ENCODE assay signal across 9 cellular contexts in genomic region chr14:81450100-81450531, GRCh38. TPM values are rescaled to one million over a fixed set of nuclear protein-coding genes. Genes with fewer than 3 reads are reported as not detected.
DNase-seq lines count a peak whose midpoint lies in the region; ATAC-seq and TF ChIP-seq lines count a peak whose summit lies in the region.
"Had no signal": no experiment of that assay in that cellular context is flagged by ENCODE, and none has a peak within 500 bp of the region (broad histone marks: within the 10 kb centered on the region; RNA-seq: fewer than 3 reads in every experiment).

No MANE protein-coding gene starts in this region.

- peaks cover 21% of the 10 kb centered on the region for H3K4me1 ChIP-seq in neural progenitor cell

- peak overlapping the region; percentile 11 for H3K4me2 ChIP-seq in neural progenitor cell

- no peaks in the 10 kb centered on the region for H3K79me2 ChIP-seq in neural progenitor cell (ENCODE audit: low read depth)

- H3K4me1 Mint-ChIP-seq in neural progenitor cell: peaks cover 37% of the 10 kb centered on the region

- TF ChIP-seq CTCF in neural progenitor cell (IDR thresholded peaks at IDR 0.05): no peak

- no peaks in the 10 kb centered on the region for H3K27me3 ChIP-seq in neural progenitor cell

- H3K9ac ChIP-seq in neural progenitor cell: no peak overlapping the region

- DNase-seq in DMS53 (lab: John Stamatoyannopoulos, UW): peak; percentile 87
- DNase-seq in NCI-H2107 treated with DMSO at 0.1 percent for 48 hours (lab: John Stamatoyannopoulos, UW; ENCODE audit: unreplicated experiment): peak; percentile 92
- peak in 1 of 61 donors; percentile 20 for DNase-seq in caudate nucleus (lab: John Stamatoyannopoulos, UW)
- DNase-seq in neural progenitor cell (ENCODE audit: low spot score): peak; percentile 28
- DNase-seq in glomerular visceral epithelial cell (ENCODE audit: extremely low spot score): no peak
- no peak for DNase-seq in activated CD8-positive, alpha-beta memory T cell treated with anti-CD3 and anti-CD28 coated beads, Interleukin-2, amount 50 U/mL, for 4 hours
- no peak for DNase-seq in NCI-H128 (lab: John Stamatoyannopoulos, UW; ENCODE audit: unreplicated experiment)
- DNase-seq: effector memory CD4-positive, alpha-beta T cell had no signal

- H3K36me3 ChIP-seq in neural progenitor cell: no peaks in the 10 kb centered on the region

- H3F3A ChIP-seq in neural progenitor cell (ENCODE audit: low read depth): no peaks in the 10 kb centered on the region

- H2AFZ ChIP-seq in neural progenitor cell (replicated peaks): peak overlapping the region; percentile 80

- ATAC-seq in GM21367 (IDR thresholded peaks at IDR 0.05; ENCODE audit: unreplicated experiment): no peak

- peak overlapping the region; percentile 63 for H3K27ac Mint-ChIP-seq in neural progenitor cell

- no peak overlapping the region for H3K4me3 Mint-ChIP-seq in neural progenitor cell

- H3K36me3 Mint-ChIP-seq in neural progenitor cell: no peaks in the 10 kb centered on the region

- no peak overlapping the region for H3K4me3 ChIP-seq in neural progenitor cell

- H3K27ac ChIP-seq in caudate nucleus (ENCODE audit: low read depth, low read length): peak overlapping the region; percentile 4
- H3K27ac ChIP-seq in neural progenitor cell: no peak overlapping the region

- no peaks in the 10 kb centered on the region for H4K20me1 ChIP-seq in neural progenitor cell (ENCODE audit: low read depth)

- H3K9me3 ChIP-seq in neural progenitor cell (ENCODE audit: low read depth): no peaks in the 10 kb centered on the region

- no peaks in the 10 kb centered on the region for H3K9me3 Mint-ChIP-seq in neural progenitor cell

- peaks cover 12% of the 10 kb centered on the region for H3K27me3 Mint-ChIP-seq in neural progenitor cell (ENCODE audit: insufficient read depth, low read depth)

RNA-seq across cellular contexts. Expression of gene STON2, which starts 50.0 kb away (rescaled TPM):
- total RNA-seq in neural progenitor cell (ENCODE audit: low replicate concordance): 25.0 and 31.1 TPM in 2 replicates

Comparison
In these comparisons a context has a peak if more than half of its experiments do, and no peak if none do; other contexts are left out.
1. DNase-seq: peak in DMS53 (single experiment), NCI-H2107 treated with DMSO at 0.1 percent for 48 hours (single experiment) and neural progenitor cell (single experiment); none in glomerular visceral epithelial cell (single experiment), activated CD8-positive, alpha-beta memory T cell treated with anti-CD3 and anti-CD28 coated beads, Interleukin-2, amount 50 U/mL, for 4 hours (single experiment) and NCI-H128 (single experiment).